ENCODE assay signal across 9 cellular contexts in the genomic region with DNA sequence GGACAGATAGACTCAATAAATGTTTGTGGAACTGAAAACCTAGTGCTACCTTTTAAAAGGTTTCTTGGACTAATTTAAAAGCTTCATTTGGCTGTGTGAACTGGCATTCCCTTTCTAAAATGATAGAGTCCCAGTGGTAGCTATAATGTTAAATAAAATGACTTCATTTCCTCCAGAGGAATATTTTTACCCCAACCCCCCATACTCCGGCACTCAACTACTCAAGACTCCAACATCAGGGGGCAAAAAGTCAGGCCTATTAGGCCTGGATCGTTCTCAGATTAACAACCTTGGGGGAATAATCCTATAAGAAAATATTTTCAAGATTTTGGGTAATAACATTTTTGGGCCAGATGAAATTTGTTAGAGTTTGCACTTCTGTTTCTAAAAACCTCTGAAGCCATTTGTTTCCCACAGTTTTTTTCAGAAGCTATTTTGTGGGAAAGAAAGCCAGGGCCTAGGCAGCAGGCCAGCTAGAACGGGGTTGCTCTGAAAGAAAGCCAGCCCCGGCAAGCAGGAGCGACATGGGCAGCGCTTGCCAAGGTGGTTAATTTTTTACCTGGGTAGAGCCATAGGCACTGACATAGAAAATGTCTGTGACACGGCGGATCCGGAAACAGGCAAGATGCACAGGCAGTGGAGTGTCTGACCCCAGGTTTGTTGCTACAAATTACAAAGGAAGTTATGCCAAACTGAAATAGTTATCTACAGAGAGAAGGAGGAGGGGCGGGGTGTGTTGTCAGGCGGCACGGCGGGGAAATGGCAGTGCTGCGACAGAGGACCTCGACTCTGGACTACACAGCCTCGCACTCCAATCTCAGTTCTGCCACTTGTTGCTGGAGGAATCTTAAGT.
DNase-seq lines count a peak whose midpoint lies in the region; ATAC-seq, FAIRE-seq and TF ChIP-seq lines count a peak whose summit lies in the region.
"Had no signal": no experiment of that assay in that cellular context is flagged by ENCODE, and none has a peak within 500 bp of the region (broad histone marks: within the 10 kb centered on the region; RNA-seq: fewer than 3 reads in every experiment).

No MANE protein-coding gene starts in this region.

- intact Hi-C loops in pancreas (cut with DNase I), result no loop called here

- peak; percentile 37 for FAIRE-seq in pancreas (lab: Jason Lieb, UNC)

- peaks cover 25% of the 10 kb centered on the region for H3K4me1 ChIP-seq in cardiac muscle cell (ENCODE audit: low read depth)
- H3K4me1 ChIP-seq in pancreas, result peaks cover 32 to 52% (median 46%) of the 10 kb centered on the region in 3 donors
- H3K4me1 ChIP-seq in SJCRH30, result peaks cover 8% of the 10 kb centered on the region

- H3K36me3 ChIP-seq in cardiac muscle cell, result no peaks in the 10 kb centered on the region
- H3K36me3 ChIP-seq in pancreas, result no peaks in the 10 kb centered on the region
- no peaks in the 10 kb centered on the region for H3K36me3 ChIP-seq in SJCRH30

- H3K9me3 ChIP-seq in cardiac muscle cell (ENCODE audit: low read depth) (no peaks in the 10 kb centered on the region), pancreas (no peaks in the 10 kb centered on the region), SJCRH30 (replicated peaks) (no peaks in the 10 kb centered on the region)

- no peaks in the 10 kb centered on the region for H3K27me3 ChIP-seq in cardiac muscle cell
- no peaks in the 10 kb centered on the region for H3K27me3 ChIP-seq in pancreas
- H3K27me3 ChIP-seq in SJCRH30, result no peaks in the 10 kb centered on the region

- TF ChIP-seq CTCF in cardiac muscle cell (IDR thresholded peaks at IDR 0.05; ENCODE audit: low read depth, low read length) (no peak), pancreas (IDR thresholded peaks at IDR 0.05) (no peak)

- peak in 9 of 14 donors; percentile 3 to 91 (median 25) for DNase-seq in C1 segment of cervical spinal cord (lab: John Stamatoyannopoulos, UW)
- DNase-seq in cardiac muscle cell (ENCODE audit: low read depth in 1 of 2, low spot score in 1 of 2), result peak in 1 of 2 donors; percentile 50
- peak; percentile 81 to 93 (median 90) for DNase-seq in pancreas
- no peak for DNase-seq in T-helper 2 cell
- DNase-seq in SJCRH30, result no peak
- DNase-seq: activated CD4-positive, alpha-beta T cell treated with anti-CD3 and anti-CD28 coated beads, Interleukin-2, amount 10 ng/mL, durations not matched to agents 7 days and 5 days had no signal

- no peak overlapping the region for H3K4me3 ChIP-seq in cardiac muscle cell
- peak overlapping the region in 3 of 4 donors; percentile 4 to 28 (median 4) for H3K4me3 ChIP-seq in pancreas
- no peak overlapping the region for H3K4me3 ChIP-seq in SJCRH30

- peak overlapping the region; percentile 92 for H3K27ac ChIP-seq in cardiac muscle cell
- peak overlapping the region; percentile 78 to 96 (median 92) for H3K27ac ChIP-seq in pancreas
- H3K27ac ChIP-seq in SJCRH30, result no peak overlapping the region

- peak; percentile 14; the same call in 2 of the 3 replicates for ATAC-seq in SK-N-SH treated with all-trans-retinoic acid at 6 μM for 48 hours
- peak; percentile 81 to 88 (median 84) for ATAC-seq in pancreas
- no peak for ATAC-seq in HG03025 (IDR thresholded peaks at IDR 0.05; ENCODE audit: low FRiP score, unreplicated experiment)
- no peak for ATAC-seq in HG03521 (IDR thresholded peaks at IDR 0.05; ENCODE audit: unreplicated experiment)

- 6 to 7% methylated on average over 16 of the region's 16 CpGs for WGBS in pancreas, 2 donors

TF ChIP-seq in SK-N-SH treated with all-trans-retinoic acid at 6 μM for 48 hours, 23 proteins besides CTCF, POLR2A, EP300 and RAD21:
- TF ChIP-seq ESRRG (CRISPR knock-in tag; IDR thresholded peaks at IDR 0.05) (no peak), ARNTL (CRISPR knock-in tag; IDR thresholded peaks at IDR 0.05; ENCODE audit: borderline replicate concordance, low read depth) (no peak), TCF4 (CRISPR knock-in tag; IDR thresholded peaks at IDR 0.05; ENCODE audit: borderline replicate concordance) (no peak), ZNF8 (CRISPR knock-in tag; IDR thresholded peaks at IDR 0.05) (no peak), GLIS3 (CRISPR knock-in tag; IDR thresholded peaks at IDR 0.05) (no peak), RARB (CRISPR knock-in tag; IDR thresholded peaks at IDR 0.05) (no peak), ZFP3 (CRISPR knock-in tag; IDR thresholded peaks at IDR 0.05) (no peak)
- TF ChIP-seq, protein P1, sequence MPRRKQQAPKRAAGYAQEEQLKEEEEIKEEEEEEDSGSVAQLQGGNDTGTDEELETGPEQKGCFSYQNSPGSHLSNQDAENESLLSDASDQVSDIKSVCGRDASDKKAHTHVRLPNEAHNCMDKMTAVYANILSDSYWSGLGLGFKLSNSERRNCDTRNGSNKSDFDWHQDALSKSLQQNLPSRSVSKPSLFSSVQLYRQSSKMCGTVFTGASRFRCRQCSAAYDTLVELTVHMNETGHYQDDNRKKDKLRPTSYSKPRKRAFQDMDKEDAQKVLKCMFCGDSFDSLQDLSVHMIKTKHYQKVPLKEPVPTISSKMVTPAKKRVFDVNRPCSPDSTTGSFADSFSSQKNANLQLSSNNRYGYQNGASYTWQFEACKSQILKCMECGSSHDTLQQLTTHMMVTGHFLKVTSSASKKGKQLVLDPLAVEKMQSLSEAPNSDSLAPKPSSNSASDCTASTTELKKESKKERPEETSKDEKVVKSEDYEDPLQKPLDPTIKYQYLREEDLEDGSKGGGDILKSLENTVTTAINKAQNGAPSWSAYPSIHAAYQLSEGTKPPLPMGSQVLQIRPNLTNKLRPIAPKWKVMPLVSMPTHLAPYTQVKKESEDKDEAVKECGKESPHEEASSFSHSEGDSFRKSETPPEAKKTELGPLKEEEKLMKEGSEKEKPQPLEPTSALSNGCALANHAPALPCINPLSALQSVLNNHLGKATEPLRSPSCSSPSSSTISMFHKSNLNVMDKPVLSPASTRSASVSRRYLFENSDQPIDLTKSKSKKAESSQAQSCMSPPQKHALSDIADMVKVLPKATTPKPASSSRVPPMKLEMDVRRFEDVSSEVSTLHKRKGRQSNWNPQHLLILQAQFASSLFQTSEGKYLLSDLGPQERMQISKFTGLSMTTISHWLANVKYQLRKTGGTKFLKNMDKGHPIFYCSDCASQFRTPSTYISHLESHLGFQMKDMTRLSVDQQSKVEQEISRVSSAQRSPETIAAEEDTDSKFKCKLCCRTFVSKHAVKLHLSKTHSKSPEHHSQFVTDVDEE (CRISPR knock-in tag; IDR thresholded peaks at IDR 0.05), result no peak
- TF ChIP-seq, protein P2, sequence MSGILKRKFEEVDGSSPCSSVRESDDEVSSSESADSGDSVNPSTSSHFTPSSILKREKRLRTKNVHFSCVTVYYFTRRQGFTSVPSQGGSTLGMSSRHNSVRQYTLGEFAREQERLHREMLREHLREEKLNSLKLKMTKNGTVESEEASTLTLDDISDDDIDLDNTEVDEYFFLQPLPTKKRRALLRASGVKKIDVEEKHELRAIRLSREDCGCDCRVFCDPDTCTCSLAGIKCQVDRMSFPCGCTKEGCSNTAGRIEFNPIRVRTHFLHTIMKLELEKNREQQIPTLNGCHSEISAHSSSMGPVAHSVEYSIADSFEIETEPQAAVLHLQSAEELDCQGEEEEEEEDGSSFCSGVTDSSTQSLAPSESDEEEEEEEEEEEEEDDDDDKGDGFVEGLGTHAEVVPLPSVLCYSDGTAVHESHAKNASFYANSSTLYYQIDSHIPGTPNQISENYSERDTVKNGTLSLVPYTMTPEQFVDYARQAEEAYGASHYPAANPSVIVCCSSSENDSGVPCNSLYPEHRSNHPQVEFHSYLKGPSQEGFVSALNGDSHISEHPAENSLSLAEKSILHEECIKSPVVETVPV (CRISPR knock-in tag; IDR thresholded peaks at IDR 0.05), result no peak

Comparison
In these comparisons a context has a peak if more than half of its experiments do, and no peak if none do; other contexts are left out.
1. DNase-seq: peak in C1 segment of cervical spinal cord (9 of 14) and pancreas (6 of 6); none in T-helper 2 cell (0 of 5) and SJCRH30 (0 of 2).
2. ATAC-seq: peak in SK-N-SH treated with all-trans-retinoic acid at 6 μM for 48 hours (single experiment) and pancreas (4 of 4); none in HG03025 (single experiment) and HG03521 (single experiment).
3. H3K4me3 ChIP-seq: peak in pancreas (3 of 4); none in cardiac muscle cell (single experiment) and SJCRH30 (single experiment).